Comparison of ENCODE assay signal across 1 cellular context in genomic region chr2:40103163-40103562, GRCh38.
TF ChIP-seq lines count a peak whose summit lies in the region.

No MANE protein-coding gene starts in this region.

TF ChIP-seq in WTC11, 78 proteins besides CTCF, POLR2A, EP300 and RAD21 (continued from another document):
- no peak for TF ChIP-seq ZBTB43 (CRISPR knock-in tag; IDR thresholded peaks at IDR 0.05)
- TF ChIP-seq TCF7 (CRISPR knock-in tag; IDR thresholded peaks at IDR 0.05; ENCODE audit: low read depth) = no peak
- no peak for TF ChIP-seq ELF4 (CRISPR knock-in tag; IDR thresholded peaks at IDR 0.05; ENCODE audit: low read depth)
- TF ChIP-seq MAX (CRISPR knock-in tag; IDR thresholded peaks at IDR 0.05) = no peak
- no peak for TF ChIP-seq ATF1 (CRISPR knock-in tag; IDR thresholded peaks at IDR 0.05)
- no peak for TF ChIP-seq CREB1 (CRISPR knock-in tag; IDR thresholded peaks at IDR 0.05)
- TF ChIP-seq TEAD4 (CRISPR knock-in tag; IDR thresholded peaks at IDR 0.05) = no peak
- no peak for TF ChIP-seq ZNF512 (CRISPR knock-in tag; IDR thresholded peaks at IDR 0.05; ENCODE audit: borderline replicate concordance)
- no peak for TF ChIP-seq AFF4 (CRISPR knock-in tag; IDR thresholded peaks at IDR 0.05; ENCODE audit: borderline replicate concordance)
- TF ChIP-seq MLX (CRISPR knock-in tag; IDR thresholded peaks at IDR 0.05) = no peak
- TF ChIP-seq TEAD1 (CRISPR knock-in tag; IDR thresholded peaks at IDR 0.05) = no peak
- no peak for TF ChIP-seq IRF1 (CRISPR knock-in tag; IDR thresholded peaks at IDR 0.05)
- no peak for TF ChIP-seq USF1 (CRISPR knock-in tag; IDR thresholded peaks at IDR 0.05)
- TF ChIP-seq USF2 (CRISPR knock-in tag; IDR thresholded peaks at IDR 0.05) = no peak
